ENCODE assay signal across 1 cellular context in genomic region chr17:50090971-50091950, GRCh38.
TF ChIP-seq lines count a peak whose summit lies in the region.

No MANE protein-coding gene starts in this region.

TF ChIP-seq in HepG2, 621 proteins besides CTCF, POLR2A, EP300 and RAD21:
- TF ChIP-seq ZNF136 (CRISPR knock-in tag; IDR thresholded peaks at IDR 0.05; ENCODE audit: low read depth) = no peak
- TF ChIP-seq IRF2 (CRISPR knock-in tag; IDR thresholded peaks at IDR 0.05) = no peak
- TF ChIP-seq EZH2 (conservative IDR thresholded peaks at IDR 0.05; ENCODE audit: low read depth, low read length) = 0 out of 2 replicates have a peak, but pooled peaks have one; percentile 25
- no peak for TF ChIP-seq TCF7L2 (IDR thresholded peaks at IDR 0.05; ENCODE audit: low read depth, low read length)
